In genomic region chr6:166343157-166343502, GRCh38 we compare ENCODE assay signal across 1 cellular context.
TF ChIP-seq lines count a peak whose summit lies in the region.

No MANE protein-coding gene starts in this region.

TF ChIP-seq in HepG2, 621 proteins besides CTCF, POLR2A, EP300 and RAD21 (continued from another document):
- no peak for TF ChIP-seq ZNF280D (CRISPR knock-in tag; IDR thresholded peaks at IDR 0.05)
- no peak for TF ChIP-seq STAT6 (CRISPR knock-in tag; IDR thresholded peaks at IDR 0.05; ENCODE audit: borderline replicate concordance)
- no peak for TF ChIP-seq TP53 (CRISPR knock-in tag; conservative IDR thresholded peaks at IDR 0.05)
- TF ChIP-seq ZFP36L1 (CRISPR knock-in tag; IDR thresholded peaks at IDR 0.05): no peak
- TF ChIP-seq ZHX1 (CRISPR knock-in tag; IDR thresholded peaks at IDR 0.05; ENCODE audit: low read depth): no peak
- TF ChIP-seq ZNF557 (CRISPR knock-in tag; IDR thresholded peaks at IDR 0.05): no peak
TF ChIP-seq in HepG2: peak in this region for 0.
